ENCODE assay signal across 1 cellular context in genomic region chr10:52678611-52679010, GRCh38.
TF ChIP-seq lines count a peak whose summit lies in the region.

No MANE protein-coding gene starts in this region.

TF ChIP-seq in GM23338, 12 proteins besides CTCF, POLR2A, EP300 and RAD21 (continued from another document):
- TF ChIP-seq, protein P1, sequence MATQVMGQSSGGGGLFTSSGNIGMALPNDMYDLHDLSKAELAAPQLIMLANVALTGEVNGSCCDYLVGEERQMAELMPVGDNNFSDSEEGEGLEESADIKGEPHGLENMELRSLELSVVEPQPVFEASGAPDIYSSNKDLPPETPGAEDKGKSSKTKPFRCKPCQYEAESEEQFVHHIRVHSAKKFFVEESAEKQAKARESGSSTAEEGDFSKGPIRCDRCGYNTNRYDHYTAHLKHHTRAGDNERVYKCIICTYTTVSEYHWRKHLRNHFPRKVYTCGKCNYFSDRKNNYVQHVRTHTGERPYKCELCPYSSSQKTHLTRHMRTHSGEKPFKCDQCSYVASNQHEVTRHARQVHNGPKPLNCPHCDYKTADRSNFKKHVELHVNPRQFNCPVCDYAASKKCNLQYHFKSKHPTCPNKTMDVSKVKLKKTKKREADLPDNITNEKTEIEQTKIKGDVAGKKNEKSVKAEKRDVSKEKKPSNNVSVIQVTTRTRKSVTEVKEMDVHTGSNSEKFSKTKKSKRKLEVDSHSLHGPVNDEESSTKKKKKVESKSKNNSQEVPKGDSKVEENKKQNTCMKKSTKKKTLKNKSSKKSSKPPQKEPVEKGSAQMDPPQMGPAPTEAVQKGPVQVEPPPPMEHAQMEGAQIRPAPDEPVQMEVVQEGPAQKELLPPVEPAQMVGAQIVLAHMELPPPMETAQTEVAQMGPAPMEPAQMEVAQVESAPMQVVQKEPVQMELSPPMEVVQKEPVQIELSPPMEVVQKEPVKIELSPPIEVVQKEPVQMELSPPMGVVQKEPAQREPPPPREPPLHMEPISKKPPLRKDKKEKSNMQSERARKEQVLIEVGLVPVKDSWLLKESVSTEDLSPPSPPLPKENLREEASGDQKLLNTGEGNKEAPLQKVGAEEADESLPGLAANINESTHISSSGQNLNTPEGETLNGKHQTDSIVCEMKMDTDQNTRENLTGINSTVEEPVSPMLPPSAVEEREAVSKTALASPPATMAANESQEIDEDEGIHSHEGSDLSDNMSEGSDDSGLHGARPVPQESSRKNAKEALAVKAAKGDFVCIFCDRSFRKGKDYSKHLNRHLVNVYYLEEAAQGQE (IDR thresholded peaks at IDR 0.05; ENCODE audit: unreplicated experiment): no peak
- TF ChIP-seq EZH2phosphoT487 (IDR thresholded peaks at IDR 0.05; ENCODE audit: unreplicated experiment) (no peak), JUNB (IDR thresholded peaks at IDR 0.05; ENCODE audit: unreplicated experiment) (no peak), POLR2AphosphoS5 (IDR thresholded peaks at IDR 0.05; ENCODE audit: low read depth) (no peak), NANOG (IDR thresholded peaks at IDR 0.05; ENCODE audit: borderline replicate concordance) (no peak), ZNF331 (CRISPR knock-in tag; IDR thresholded peaks at IDR 0.05; ENCODE audit: low read depth) (no peak)
- TF ChIP-seq, protein P2, sequence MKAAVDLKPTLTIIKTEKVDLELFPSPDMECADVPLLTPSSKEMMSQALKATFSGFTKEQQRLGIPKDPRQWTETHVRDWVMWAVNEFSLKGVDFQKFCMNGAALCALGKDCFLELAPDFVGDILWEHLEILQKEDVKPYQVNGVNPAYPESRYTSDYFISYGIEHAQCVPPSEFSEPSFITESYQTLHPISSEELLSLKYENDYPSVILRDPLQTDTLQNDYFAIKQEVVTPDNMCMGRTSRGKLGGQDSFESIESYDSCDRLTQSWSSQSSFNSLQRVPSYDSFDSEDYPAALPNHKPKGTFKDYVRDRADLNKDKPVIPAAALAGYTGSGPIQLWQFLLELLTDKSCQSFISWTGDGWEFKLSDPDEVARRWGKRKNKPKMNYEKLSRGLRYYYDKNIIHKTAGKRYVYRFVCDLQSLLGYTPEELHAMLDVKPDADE (IDR thresholded peaks at IDR 0.05): no peak
TF ChIP-seq in GM23338: peak in this region for 0.
